36 cellular contexts compared by ENCODE assay signal in the genomic region with DNA sequence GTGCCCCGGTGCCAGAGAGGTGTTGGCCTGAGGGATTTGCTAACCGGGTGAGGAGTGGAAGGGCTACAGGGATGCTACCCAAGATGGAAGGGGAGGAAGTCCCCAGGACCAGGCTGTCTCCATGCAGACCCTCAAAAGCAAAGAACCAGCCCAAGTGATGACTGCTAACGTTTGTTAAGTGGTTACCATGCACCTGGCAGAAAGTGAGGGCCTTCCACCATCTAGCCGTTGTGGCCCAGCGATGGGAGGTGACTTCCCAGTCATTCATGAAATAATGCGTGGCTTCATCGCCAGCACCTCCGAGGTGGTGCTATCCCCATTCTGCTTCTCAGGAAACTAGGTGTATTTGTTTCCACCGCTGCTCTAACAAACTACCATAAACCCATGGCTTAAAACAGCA.
"Had no signal": no experiment of that assay in that cellular context is flagged by ENCODE, and none has a peak within 500 bp of the region (broad histone marks: within the 10 kb centered on the region; RNA-seq: fewer than 3 reads in every experiment).

No MANE protein-coding gene starts in this region.

- H3K4me1 ChIP-seq: adrenal gland, body of pancreas, breast epithelium had no signal

- H3K36me3 ChIP-seq: adrenal gland, brain microvascular endothelial cell, breast epithelium had no signal

- H3K4me1 Mint-ChIP-seq: activated B cell treated with CpG ODN at 0.5 μM for 24 hours; activated naive CD8-positive, alpha-beta T cell treated with anti-CD3 and anti-CD28 coated beads for 36 hours had no signal

- H3K27ac ChIP-seq: adrenal gland, body of pancreas, brain microvascular endothelial cell, breast epithelium, VCaP had no signal

- H3K36me3 Mint-ChIP-seq: activated CD4-positive, alpha-beta memory T cell treated with anti-CD3 and anti-CD28 coated beads for 36 hours; activated naive CD4-positive, alpha-beta T cell treated with anti-CD3 and anti-CD28 coated beads, Interleukin-2, amount 50 U/mL, for 72 hours; activated naive CD8-positive, alpha-beta T cell treated with anti-CD3 and anti-CD28 coated beads for 36 hours had no signal

- H3K9me3 Mint-ChIP-seq: activated B cell treated with CpG ODN at 0.5 μM for 24 hours; activated CD4-positive, alpha-beta memory T cell treated with anti-CD3 and anti-CD28 coated beads for 36 hours; activated CD4-positive, alpha-beta T cell treated with anti-CD3 and anti-CD28 coated beads, Interleukin-2, amount 10 ng/mL, durations not matched to agents 24 days and 14 days; activated CD8-positive, alpha-beta T cell treated with anti-CD3 and anti-CD28 coated beads for 36 hours; activated naive CD4-positive, alpha-beta T cell treated with anti-CD3 and anti-CD28 coated beads for 36 hours; activated naive CD4-positive, alpha-beta T cell treated with anti-CD3 and anti-CD28 coated beads, Interleukin-2, amount 50 U/mL, for 72 hours; activated naive CD8-positive, alpha-beta T cell treated with anti-CD3 and anti-CD28 coated beads for 36 hours; activated T-cell treated with anti-CD3 and anti-CD28 coated beads, Interleukin-2, amount 50 U/mL, for 4 hours; activated T-cell treated with anti-CD3 and anti-CD28 coated beads, Interleukin-2, amount 50 U/mL, for 72 hours; activated T-helper 1 cell treated with anti-CD3 and anti-CD28 coated beads, Interleukin-12 subunit alpha, Interleukin-12 subunit beta, Interleukin-2, Interleukin-4 antibody, amounts not matched to agents 30 ng/mL and 10 ng/mL and 1 ng/mL, durations not matched to agents 14 hours and 24 hours and 36 hours; activated T-helper 17 cell treated with anti-CD3 and anti-CD28 coated beads, Interleukin-2, amount 50 U/mL, for 72 hours; central memory CD8-positive, alpha-beta T cell; T-helper 1 cell treated with Interleukin-12 subunit alpha and Interleukin-12 subunit beta and Interleukin-4 antibody, amounts not matched to agents 30 μg/mL and 1 μg/mL, for 36 hours; T-helper 2 cell treated with Interferon-gamma antibody and Interleukin-4, amounts not matched to agents 5 μg/mL and 100 μg/mL, for 36 hours had no signal

- H3K4me3 ChIP-seq: adrenal gland, body of pancreas, breast epithelium had no signal

- H3K27me3 Mint-ChIP-seq: activated T-helper 17 cell treated with anti-CD3 and anti-CD28 coated beads, Interleukin-2, amount 50 U/mL, for 72 hours; central memory CD8-positive, alpha-beta T cell had no signal

- H3K27me3 ChIP-seq: adrenal gland, body of pancreas, breast epithelium had no signal

- ATAC-seq: activated CD8-positive, alpha-beta T cell treated with anti-CD3 and anti-CD28 coated beads for 36 hours; activated naive CD4-positive, alpha-beta T cell treated with anti-CD3 and anti-CD28 coated beads, Interleukin-2, amount 50 U/mL, for 72 hours; activated T-cell treated with anti-CD3 and anti-CD28 coated beads, Interleukin-2, amount 50 U/mL, for 4 hours; activated T-cell treated with anti-CD3 and anti-CD28 coated beads, Interleukin-2, amount 50 U/mL, for 72 hours; activated T-helper 17 cell treated with anti-CD3 and anti-CD28 coated beads, Interleukin-2, amount 50 U/mL, for 72 hours; body of pancreas had no signal

- H3K9me3 ChIP-seq: adrenal gland, body of pancreas, breast epithelium had no signal

- H3K27ac Mint-ChIP-seq: activated B cell treated with CpG ODN at 0.5 μM for 24 hours; activated CD4-positive, alpha-beta memory T cell treated with anti-CD3 and anti-CD28 coated beads for 36 hours; activated CD4-positive, alpha-beta T cell treated with anti-CD3 and anti-CD28 coated beads, Interleukin-2, amount 10 ng/mL, durations not matched to agents 24 days and 14 days; activated CD8-positive, alpha-beta T cell treated with anti-CD3 and anti-CD28 coated beads for 36 hours; activated naive CD4-positive, alpha-beta T cell treated with anti-CD3 and anti-CD28 coated beads for 36 hours; activated naive CD4-positive, alpha-beta T cell treated with anti-CD3 and anti-CD28 coated beads, Interleukin-2, amount 50 U/mL, for 72 hours; activated naive CD8-positive, alpha-beta T cell treated with anti-CD3 and anti-CD28 coated beads for 36 hours; activated T-cell treated with anti-CD3 and anti-CD28 coated beads, Interleukin-2, amount 50 U/mL, for 72 hours; activated T-helper 1 cell treated with anti-CD3 and anti-CD28 coated beads, Interleukin-12 subunit alpha, Interleukin-12 subunit beta, Interleukin-2, Interleukin-4 antibody, amounts not matched to agents 30 ng/mL and 10 ng/mL and 1 ng/mL, durations not matched to agents 14 hours and 24 hours and 36 hours; activated T-helper 17 cell treated with anti-CD3 and anti-CD28 coated beads, Interleukin-2, amount 50 U/mL, for 72 hours; T-helper 1 cell treated with Interleukin-12 subunit alpha and Interleukin-12 subunit beta and Interleukin-4 antibody, amounts not matched to agents 30 μg/mL and 1 μg/mL, for 36 hours; T-helper 2 cell treated with Interferon-gamma antibody and Interleukin-4, amounts not matched to agents 5 μg/mL and 100 μg/mL, for 36 hours had no signal

- DNase-seq: activated B cell treated with CpG ODN at 0.5 μM for 24 hours; activated CD4-positive, alpha-beta memory T cell treated with anti-CD3 and anti-CD28 coated beads for 36 hours; activated CD4-positive, alpha-beta T cell treated with anti-CD3 and anti-CD28 coated beads for 4 hours; activated CD4-positive, alpha-beta T cell treated with anti-CD3 and anti-CD28 coated beads, Interleukin-2, amount 10 ng/mL, durations not matched to agents 24 days and 14 days; activated CD4-positive, alpha-beta T cell treated with anti-CD3 and anti-CD28 coated beads, Interleukin-2, amount 50 U/mL, for 1 hour; activated CD4-positive, alpha-beta T cell treated with anti-CD3 and anti-CD28 coated beads, Interleukin-2, amount 50 U/mL, for 4 hours; activated CD4-positive, CD25-positive, alpha-beta regulatory T cell treated with anti-CD3 and anti-CD28 coated beads, Interleukin-2, amount 50 U/mL, for 72 hours; activated CD8-positive, alpha-beta memory T cell treated with anti-CD3 and anti-CD28 coated beads, Interleukin-2, amount 50 U/mL, for 4 hours; activated CD8-positive, alpha-beta T cell treated with anti-CD3 and anti-CD28 coated beads for 36 hours; activated effector memory CD4-positive, alpha-beta T cell treated with anti-CD3 and anti-CD28 coated beads, Interleukin-2, amount 50 U/mL, for 16 hours; activated gamma-delta T cell treated with Interleukin-2 at 50 U/mL for 16 hours; activated naive CD4-positive, alpha-beta T cell; activated naive CD4-positive, alpha-beta T cell treated with anti-CD3 and anti-CD28 coated beads for 36 hours; activated naive CD4-positive, alpha-beta T cell treated with anti-CD3 and anti-CD28 coated beads, Interleukin-2, amount 50 U/mL, for 16 hours; activated naive CD8-positive, alpha-beta T cell treated with anti-CD3 and anti-CD28 coated beads for 36 hours; activated T-cell treated with anti-CD3 and anti-CD28 coated beads for 4 hours; activated T-cell treated with anti-CD3 and anti-CD28 coated beads, Interleukin-2, amount 50 U/mL, for 1 hour; activated T-cell treated with anti-CD3 and anti-CD28 coated beads, Interleukin-2, amount 50 U/mL, for 4 hours; activated T-cell treated with anti-CD3 and anti-CD28 coated beads, Interleukin-2, amount 50 U/mL, for 72 hours; adrenal gland; amniotic stem cell; aorta; body of pancreas; brain microvascular endothelial cell; cerebellar nuclear complex; T-helper 1 cell; T-helper 2 cell; T-helper 9 cell had no signal

- H3K4me3 Mint-ChIP-seq: activated B cell treated with CpG ODN at 0.5 μM for 24 hours; activated CD4-positive, alpha-beta memory T cell treated with anti-CD3 and anti-CD28 coated beads for 36 hours; activated CD4-positive, alpha-beta T cell treated with anti-CD3 and anti-CD28 coated beads, Interleukin-2, amount 10 ng/mL, durations not matched to agents 24 days and 14 days; activated CD8-positive, alpha-beta T cell treated with anti-CD3 and anti-CD28 coated beads for 36 hours; activated naive CD4-positive, alpha-beta T cell treated with anti-CD3 and anti-CD28 coated beads for 36 hours; activated naive CD8-positive, alpha-beta T cell treated with anti-CD3 and anti-CD28 coated beads for 36 hours; activated T-cell treated with anti-CD3 and anti-CD28 coated beads, Interleukin-2, amount 50 U/mL, for 4 hours; activated T-cell treated with anti-CD3 and anti-CD28 coated beads, Interleukin-2, amount 50 U/mL, for 72 hours; activated T-helper 1 cell treated with anti-CD3 and anti-CD28 coated beads, Interleukin-12 subunit alpha, Interleukin-12 subunit beta, Interleukin-2, Interleukin-4 antibody, amounts not matched to agents 30 ng/mL and 10 ng/mL and 1 ng/mL, durations not matched to agents 14 hours and 24 hours and 36 hours; activated T-helper 17 cell treated with anti-CD3 and anti-CD28 coated beads, Interleukin-2, amount 50 U/mL, for 72 hours; central memory CD8-positive, alpha-beta T cell; T-helper 1 cell treated with Interleukin-12 subunit alpha and Interleukin-12 subunit beta and Interleukin-4 antibody, amounts not matched to agents 30 μg/mL and 1 μg/mL, for 36 hours; T-helper 2 cell treated with Interferon-gamma antibody and Interleukin-4, amounts not matched to agents 5 μg/mL and 100 μg/mL, for 36 hours had no signal
